Comparison of ENCODE assay signal across 8 cellular contexts in genomic region chr14:35808658-35809563, GRCh38. TPM values are rescaled to one million over a fixed set of nuclear protein-coding genes. Genes with fewer than 3 reads are reported as not detected.
DNase-seq lines count a peak whose midpoint lies in the region; ATAC-seq and TF ChIP-seq lines count a peak whose summit lies in the region.
"Not testable (repeated sequence)": the region's sequence is repeated elsewhere in the genome, so short reads cannot be mapped to it uniquely, and the experiment has no call there.

TSS of gene RALGAPA1 (minus strand) at chr14:35809295. CDS start at chr14:35808835, 460 bp downstream.

- not testable (repeated sequence) for H3K36me3 Mint-ChIP-seq in nephron progenitor cell (ENCODE audit: low read depth)

- not testable (repeated sequence) for H3K27me3 Mint-ChIP-seq in nephron progenitor cell (ENCODE audit: low read depth, poor library complexity); stimulated activated naive CD8-positive, alpha-beta T cell treated with anti-CD3 and anti-CD28 coated beads, Interleukin-15, amount 100 ng/mL, for 72 hours

- not testable (repeated sequence) for H3K27me3 ChIP-seq in HAP-1 (ENCODE audit: low read depth); MG63

- peak; percentile 98 for ATAC-seq in stimulated activated naive CD8-positive, alpha-beta T cell treated with anti-CD3 and anti-CD28 coated beads, Interleukin-15, amount 100 ng/mL, for 72 hours

- in situ Hi-C loops in HAP-1 (cut with MboI; ENCODE audit: low sequenced_read_pairs) = not testable (repeated sequence)

- peak; percentile 29 for TF ChIP-seq CTCF in nephron progenitor cell (IDR thresholded peaks at IDR 0.05)

- H3K9me3 Mint-ChIP-seq in nephron progenitor cell; stimulated activated naive CD8-positive, alpha-beta T cell treated with anti-CD3 and anti-CD28 coated beads, Interleukin-15, amount 100 ng/mL, for 72 hours: not testable (repeated sequence)

- H3K4me1 ChIP-seq in HAP-1 = peaks cover 15% of the 10 kb centered on the region

- DNase-seq in GDM1 (lab: John Stamatoyannopoulos, UW) (peak; percentile 96), HAP-1 (ENCODE audit: low spot score in 2 of 2) (peak; percentile 93 to 94), MG63 (peak; percentile 89), SHP77 treated with DMSO at 0.1 percent for 48 hours (lab: John Stamatoyannopoulos, UW) (peak; percentile 96), activated gamma-delta T cell (lab: John Stamatoyannopoulos, UW) (peak; percentile 72), fibroblast of the conjunctiva (ENCODE audit: low read depth) (peak; percentile 98), nephron progenitor cell (peak; percentile 87)
- peak; percentile 88 to 94 for DNase-seq in stimulated activated naive CD8-positive, alpha-beta T cell treated with anti-CD3 and anti-CD28 coated beads, Interleukin-15, amount 100 ng/mL, for 72 hours

- H3K4me3 Mint-ChIP-seq in nephron progenitor cell = peak within 1 kb of the TSS; percentile 96
- peak within 1 kb of the TSS; percentile 100 for H3K4me3 Mint-ChIP-seq in stimulated activated naive CD8-positive, alpha-beta T cell treated with anti-CD3 and anti-CD28 coated beads, Interleukin-15, amount 100 ng/mL, for 72 hours

- not testable (repeated sequence) for H3K36me3 ChIP-seq in HAP-1 (replicated peaks); MG63

- peaks cover 18% of the 10 kb centered on the region for H3K4me1 Mint-ChIP-seq in nephron progenitor cell
- peaks cover 35% of the 10 kb centered on the region for H3K4me1 Mint-ChIP-seq in stimulated activated naive CD8-positive, alpha-beta T cell treated with anti-CD3 and anti-CD28 coated beads, Interleukin-15, amount 100 ng/mL, for 72 hours

- H3K4me3 ChIP-seq in HAP-1 = peak within 1 kb of the TSS; percentile 59
- H3K4me3 ChIP-seq in MG63 = peak within 1 kb of the TSS; percentile 68

- peak within 1 kb of the TSS; percentile 96 for H3K27ac Mint-ChIP-seq in nephron progenitor cell
- peak within 1 kb of the TSS; percentile 93 to 96 for H3K27ac Mint-ChIP-seq in stimulated activated naive CD8-positive, alpha-beta T cell treated with anti-CD3 and anti-CD28 coated beads, Interleukin-15, amount 100 ng/mL, for 72 hours

- not testable (repeated sequence) for H3K9me3 ChIP-seq in HAP-1, MG63

RNA-seq across cellular contexts. Expression of gene RALGAPA1, which starts in this region (rescaled TPM):
- 5.9 and 9.8 TPM in 2 replicates for total RNA-seq in MG63 (2014; rRNA removed; shearing (Covaris generic); ENCODE audit: low replicate concordance)

Comparison
In these comparisons a context has a peak if more than half of its experiments do, and no peak if none do; other contexts are left out.
1. Peak in every context shown above with its lines: DNase-seq, ATAC-seq and H3K4me3 ChIP-seq.